ENCODE assay signal across 20 cellular contexts in the genomic region with DNA sequence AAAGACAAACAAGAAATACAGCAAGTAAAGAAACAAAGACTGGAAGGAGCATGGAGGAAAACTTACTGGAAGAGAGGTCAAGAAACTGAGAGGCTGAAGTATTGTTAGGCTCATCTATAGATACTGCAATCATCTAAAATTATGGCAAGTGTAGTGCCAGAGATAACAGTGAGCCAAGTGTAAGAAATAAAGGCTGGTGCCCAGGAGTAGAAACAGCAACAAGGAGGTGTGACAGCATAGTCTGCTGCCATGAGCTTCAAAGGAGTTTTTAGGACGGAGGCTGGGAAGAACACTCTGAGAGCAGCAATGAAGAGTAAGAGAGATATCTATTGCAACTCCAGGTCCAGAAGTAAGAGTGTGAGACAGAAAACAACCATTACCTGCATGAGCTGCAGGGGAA.
"Had no signal": no experiment of that assay in that cellular context is flagged by ENCODE, and none has a peak within 500 bp of the region (broad histone marks: within the 10 kb centered on the region; RNA-seq: fewer than 3 reads in every experiment).

No MANE protein-coding gene starts in this region.

- DNase-seq: Karpas-422, KG1, MM.1S, NCI-H1092 treated with DMSO at 0.1 percent for 48 hours, NCI-H1417, NCI-H1436 treated with DMSO at 0.1 percent for 48 hours, NCI-H1694 treated with DMSO at 0.1 percent for 48 hours, NCI-H1930, NCI-H2081, NCI-H2107, NCI-H2227 treated with DMSO at 0.1 percent for 48 hours, NCI-H524, NCI-H526 treated with DMSO at 0.1 percent for 48 hours, NCI-H748 treated with DMSO at 0.1 percent for 48 hours, RPMI8226, SHP77 treated with DMSO at 0.1 percent for 48 hours had no signal

- ATAC-seq: HepG2 had no signal

- H3K9me3 ChIP-seq: SJSA1 had no signal

- H3K4me1 ChIP-seq: SJSA1 had no signal

- FAIRE-seq: HepG2, RCC 7860 had no signal

- H3K4me3 ChIP-seq: SJSA1, SK-N-MC had no signal

- H3K36me3 ChIP-seq: SJSA1 had no signal

- H3K27me3 ChIP-seq: SJSA1 had no signal

- H3K27ac ChIP-seq: SJSA1, SK-N-MC had no signal
